Comparison of ENCODE assay signal across 8 cellular contexts in genomic region chr5:36382890-36383289, GRCh38.
"Had no signal": no experiment of that assay in that cellular context is flagged by ENCODE, and none has a peak within 500 bp of the region (broad histone marks: within the 10 kb centered on the region; RNA-seq: fewer than 3 reads in every experiment).

No MANE protein-coding gene starts in this region.

- H3K4me1 Mint-ChIP-seq: IgD-negative memory B cell had no signal

- DNase-seq: IMR-90, KBM-7, KG1 had no signal

- H3K4me3 Mint-ChIP-seq: IgD-negative memory B cell had no signal

- H3K4me2 ChIP-seq: KMS-11 had no signal

- H3K9me3 Mint-ChIP-seq: IgD-negative memory B cell had no signal

- FAIRE-seq: HepG2, HTR-8/SVneo had no signal

- ATAC-seq: HepG2 had no signal

- H3K9ac ChIP-seq: KMS-11 had no signal

- H3K27ac ChIP-seq: HL-60, KMS-11 had no signal
